8 cellular contexts compared by ENCODE assay signal in genomic region chr21:10273794-10274338, GRCh38.
DNase-seq lines count a peak whose midpoint lies in the region; ATAC-seq, FAIRE-seq and TF ChIP-seq lines count a peak whose summit lies in the region.
"Not testable (repeated sequence)": the region's sequence is repeated elsewhere in the genome, so short reads cannot be mapped to it uniquely, and the experiment has no call there.

No MANE protein-coding gene starts in this region.

- not testable (repeated sequence) for H3K9me3 ChIP-seq in kidney (ENCODE audit: control insufficient read depth in 1 of 2, low read length in 2 of 2)

- H3K4me3 Mint-ChIP-seq in CD14-positive monocyte, result not testable (repeated sequence)

- H3K27ac ChIP-seq in kidney (ENCODE audit: low read depth in 2 of 2, low read length in 2 of 2), result not testable (repeated sequence)

- not testable (repeated sequence) for H3K9ac ChIP-seq in kidney (ENCODE audit: low read length in 2 of 2)

- H3K27ac Mint-ChIP-seq in CD14-positive monocyte; activated naive CD4-positive, alpha-beta T cell treated with anti-CD3 and anti-CD28 coated beads, Interleukin-2, amount 50 U/mL, for 72 hours: not testable (repeated sequence)

- H3K36me3 ChIP-seq in kidney (ENCODE audit: control insufficient read depth in 1 of 2, insufficient read depth in 2 of 2, low read length in 2 of 2), result not testable (repeated sequence)

- TF ChIP-seq CTCF in CD14-positive monocyte (IDR thresholded peaks at IDR 0.05); epithelial cell of esophagus (IDR thresholded peaks at IDR 0.05; ENCODE audit: insufficient read depth, low read depth, low read length, missing control alignments); kidney (IDR thresholded peaks at IDR 0.05; ENCODE audit: borderline replicate concordance, extremely low read depth, insufficient read depth): not testable (repeated sequence)

- peak; percentile 53 for ATAC-seq in GM21447 (IDR thresholded peaks at IDR 0.05; ENCODE audit: unreplicated experiment)
- peak; percentile 63 for ATAC-seq in HG02973 (IDR thresholded peaks at IDR 0.05; ENCODE audit: unreplicated experiment)
- ATAC-seq in activated naive CD4-positive, alpha-beta T cell treated with anti-CD3 and anti-CD28 coated beads, Interleukin-2, amount 50 U/mL, for 72 hours, result peak; percentile 44 to 75

- not testable (repeated sequence) for H3K27me3 Mint-ChIP-seq in CD14-positive monocyte (ENCODE audit: low read depth in 3 of 3)

- H3K36me3 Mint-ChIP-seq in CD14-positive monocyte; activated naive CD4-positive, alpha-beta T cell treated with anti-CD3 and anti-CD28 coated beads, Interleukin-2, amount 50 U/mL, for 72 hours: not testable (repeated sequence)

- H3K4me1 ChIP-seq in kidney (ENCODE audit: control insufficient read depth in 1 of 2, insufficient read depth in 1 of 2, low read depth in 1 of 2, low read length in 2 of 2), result not testable (repeated sequence)

- FAIRE-seq in kidney (lab: Jason Lieb, UNC), result not testable (repeated sequence)

- intact Hi-C loops in CD14-positive monocyte (cut with micrococcal nuclease); kidney (cut with DNase I): not testable (repeated sequence)

- not testable (repeated sequence) for H3K4me3 ChIP-seq in epithelial cell of esophagus (ENCODE audit: low read length); kidney (ENCODE audit: low read length in 2 of 2)

- peaks cover 6 to 16% (median 13%) of the 10 kb centered on the region in 7 donors for H3K9me3 Mint-ChIP-seq in CD14-positive monocyte
- H3K9me3 Mint-ChIP-seq in activated naive CD4-positive, alpha-beta T cell treated with anti-CD3 and anti-CD28 coated beads, Interleukin-2, amount 50 U/mL, for 72 hours, result peaks cover 17 to 20% of the 10 kb centered on the region in 2 donors

- peak; percentile 45 for DNase-seq in CD14-positive monocyte (ENCODE audit: low spot score)
- peak; percentile 2 for DNase-seq in RPMI8226
- not testable (repeated sequence) for DNase-seq in activated naive CD4-positive, alpha-beta T cell treated with anti-CD3 and anti-CD28 coated beads, Interleukin-2, amount 50 U/mL, for 72 hours (ENCODE audit: low spot score in 2 of 2)
- DNase-seq in epithelial cell of esophagus (ENCODE audit: low read depth), result peak; percentile 3
- peak; percentile 2 for DNase-seq in kidney
- DNase-seq in stimulated activated CD4-positive, alpha-beta T cell treated with anti-CD3 and anti-CD28 coated beads, Interleukin-1b, Interleukin-23, amount 100 ng/mL, for 48 hours, result peak; percentile 1

- not testable (repeated sequence) for H3K4me1 Mint-ChIP-seq in CD14-positive monocyte
